ENCODE assay signal across 1 cellular context in the genomic region with DNA sequence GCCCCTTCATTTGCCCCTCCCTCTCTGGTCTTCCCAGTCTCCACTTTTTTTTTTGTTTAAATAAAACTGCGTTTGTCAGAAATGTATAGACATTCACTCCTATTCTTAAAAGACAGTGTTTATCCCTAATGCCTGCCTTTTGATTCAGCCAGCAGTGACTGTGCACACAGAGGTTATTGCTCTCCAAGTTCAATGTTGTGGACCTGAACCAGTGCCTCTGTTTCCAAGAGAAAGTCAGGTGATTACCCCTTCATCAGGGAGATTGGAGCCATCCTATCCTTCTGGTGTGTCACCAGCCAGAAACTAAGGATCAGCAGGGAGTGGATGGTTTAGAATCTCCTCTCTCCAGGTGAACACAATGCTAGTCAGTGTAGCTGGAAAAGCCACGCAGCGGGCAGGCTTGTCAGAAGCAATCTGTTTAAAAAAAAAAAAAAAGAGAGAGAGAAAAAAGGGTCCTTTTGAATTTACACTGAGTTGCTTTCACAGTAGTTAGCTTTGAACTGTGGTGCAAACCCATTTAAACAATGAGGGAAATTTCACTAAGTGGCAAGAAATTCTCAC.
TF ChIP-seq lines count a peak whose summit lies in the region.

No MANE protein-coding gene starts in this region.

TF ChIP-seq in HepG2, 621 proteins besides CTCF, POLR2A, EP300 and RAD21 (continued from another document and continues in another):
- TF ChIP-seq, protein P1, sequence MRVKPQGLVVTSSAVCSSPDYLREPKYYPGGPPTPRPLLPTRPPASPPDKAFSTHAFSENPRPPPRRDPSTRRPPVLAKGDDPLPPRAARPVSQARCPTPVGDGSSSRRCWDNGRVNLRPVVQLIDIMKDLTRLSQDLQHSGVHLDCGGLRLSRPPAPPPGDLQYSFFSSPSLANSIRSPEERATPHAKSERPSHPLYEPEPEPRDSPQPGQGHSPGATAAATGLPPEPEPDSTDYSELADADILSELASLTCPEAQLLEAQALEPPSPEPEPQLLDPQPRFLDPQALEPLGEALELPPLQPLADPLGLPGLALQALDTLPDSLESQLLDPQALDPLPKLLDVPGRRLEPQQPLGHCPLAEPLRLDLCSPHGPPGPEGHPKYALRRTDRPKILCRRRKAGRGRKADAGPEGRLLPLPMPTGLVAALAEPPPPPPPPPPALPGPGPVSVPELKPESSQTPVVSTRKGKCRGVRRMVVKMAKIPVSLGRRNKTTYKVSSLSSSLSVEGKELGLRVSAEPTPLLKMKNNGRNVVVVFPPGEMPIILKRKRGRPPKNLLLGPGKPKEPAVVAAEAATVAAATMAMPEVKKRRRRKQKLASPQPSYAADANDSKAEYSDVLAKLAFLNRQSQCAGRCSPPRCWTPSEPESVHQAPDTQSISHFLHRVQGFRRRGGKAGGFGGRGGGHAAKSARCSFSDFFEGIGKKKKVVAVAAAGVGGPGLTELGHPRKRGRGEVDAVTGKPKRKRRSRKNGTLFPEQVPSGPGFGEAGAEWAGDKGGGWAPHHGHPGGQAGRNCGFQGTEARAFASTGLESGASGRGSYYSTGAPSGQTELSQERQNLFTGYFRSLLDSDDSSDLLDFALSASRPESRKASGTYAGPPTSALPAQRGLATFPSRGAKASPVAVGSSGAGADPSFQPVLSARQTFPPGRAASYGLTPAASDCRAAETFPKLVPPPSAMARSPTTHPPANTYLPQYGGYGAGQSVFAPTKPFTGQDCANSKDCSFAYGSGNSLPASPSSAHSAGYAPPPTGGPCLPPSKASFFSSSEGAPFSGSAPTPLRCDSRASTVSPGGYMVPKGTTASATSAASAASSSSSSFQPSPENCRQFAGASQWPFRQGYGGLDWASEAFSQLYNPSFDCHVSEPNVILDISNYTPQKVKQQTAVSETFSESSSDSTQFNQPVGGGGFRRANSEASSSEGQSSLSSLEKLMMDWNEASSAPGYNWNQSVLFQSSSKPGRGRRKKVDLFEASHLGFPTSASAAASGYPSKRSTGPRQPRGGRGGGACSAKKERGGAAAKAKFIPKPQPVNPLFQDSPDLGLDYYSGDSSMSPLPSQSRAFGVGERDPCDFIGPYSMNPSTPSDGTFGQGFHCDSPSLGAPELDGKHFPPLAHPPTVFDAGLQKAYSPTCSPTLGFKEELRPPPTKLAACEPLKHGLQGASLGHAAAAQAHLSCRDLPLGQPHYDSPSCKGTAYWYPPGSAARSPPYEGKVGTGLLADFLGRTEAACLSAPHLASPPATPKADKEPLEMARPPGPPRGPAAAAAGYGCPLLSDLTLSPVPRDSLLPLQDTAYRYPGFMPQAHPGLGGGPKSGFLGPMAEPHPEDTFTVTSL (CRISPR knock-in tag; IDR thresholded peaks at IDR 0.05; ENCODE audit: borderline replicate concordance): peak; percentile 56; the same call in 1 of the 2 replicates
- TF ChIP-seq ATF7 (IDR thresholded peaks at IDR 0.05): no peak
- TF ChIP-seq ATF7 (CRISPR knock-in tag; IDR thresholded peaks at IDR 0.05): no peak
- TF ChIP-seq, protein P2, sequence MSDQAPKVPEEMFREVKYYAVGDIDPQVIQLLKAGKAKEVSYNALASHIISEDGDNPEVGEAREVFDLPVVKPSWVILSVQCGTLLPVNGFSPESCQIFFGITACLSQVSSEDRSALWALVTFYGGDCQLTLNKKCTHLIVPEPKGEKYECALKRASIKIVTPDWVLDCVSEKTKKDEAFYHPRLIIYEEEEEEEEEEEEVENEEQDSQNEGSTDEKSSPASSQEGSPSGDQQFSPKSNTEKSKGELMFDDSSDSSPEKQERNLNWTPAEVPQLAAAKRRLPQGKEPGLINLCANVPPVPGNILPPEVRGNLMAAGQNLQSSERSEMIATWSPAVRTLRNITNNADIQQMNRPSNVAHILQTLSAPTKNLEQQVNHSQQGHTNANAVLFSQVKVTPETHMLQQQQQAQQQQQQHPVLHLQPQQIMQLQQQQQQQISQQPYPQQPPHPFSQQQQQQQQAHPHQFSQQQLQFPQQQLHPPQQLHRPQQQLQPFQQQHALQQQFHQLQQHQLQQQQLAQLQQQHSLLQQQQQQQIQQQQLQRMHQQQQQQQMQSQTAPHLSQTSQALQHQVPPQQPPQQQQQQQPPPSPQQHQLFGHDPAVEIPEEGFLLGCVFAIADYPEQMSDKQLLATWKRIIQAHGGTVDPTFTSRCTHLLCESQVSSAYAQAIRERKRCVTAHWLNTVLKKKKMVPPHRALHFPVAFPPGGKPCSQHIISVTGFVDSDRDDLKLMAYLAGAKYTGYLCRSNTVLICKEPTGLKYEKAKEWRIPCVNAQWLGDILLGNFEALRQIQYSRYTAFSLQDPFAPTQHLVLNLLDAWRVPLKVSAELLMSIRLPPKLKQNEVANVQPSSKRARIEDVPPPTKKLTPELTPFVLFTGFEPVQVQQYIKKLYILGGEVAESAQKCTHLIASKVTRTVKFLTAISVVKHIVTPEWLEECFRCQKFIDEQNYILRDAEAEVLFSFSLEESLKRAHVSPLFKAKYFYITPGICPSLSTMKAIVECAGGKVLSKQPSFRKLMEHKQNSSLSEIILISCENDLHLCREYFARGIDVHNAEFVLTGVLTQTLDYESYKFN (CRISPR knock-in tag; conservative IDR thresholded peaks at IDR 0.05): peak; percentile 61
- TF ChIP-seq ZFP41 (CRISPR knock-in tag; IDR thresholded peaks at IDR 0.05; ENCODE audit: borderline replicate concordance): no peak
- no peak for TF ChIP-seq MXI1 (IDR thresholded peaks at IDR 0.05; ENCODE audit: borderline replicate concordance, low read depth, low read length)
- TF ChIP-seq ZNF567 (CRISPR knock-in tag; IDR thresholded peaks at IDR 0.05; ENCODE audit: borderline replicate concordance): 0 out of 2 replicates have a peak, but pooled peaks have one; percentile 27
- TF ChIP-seq, protein P3, sequence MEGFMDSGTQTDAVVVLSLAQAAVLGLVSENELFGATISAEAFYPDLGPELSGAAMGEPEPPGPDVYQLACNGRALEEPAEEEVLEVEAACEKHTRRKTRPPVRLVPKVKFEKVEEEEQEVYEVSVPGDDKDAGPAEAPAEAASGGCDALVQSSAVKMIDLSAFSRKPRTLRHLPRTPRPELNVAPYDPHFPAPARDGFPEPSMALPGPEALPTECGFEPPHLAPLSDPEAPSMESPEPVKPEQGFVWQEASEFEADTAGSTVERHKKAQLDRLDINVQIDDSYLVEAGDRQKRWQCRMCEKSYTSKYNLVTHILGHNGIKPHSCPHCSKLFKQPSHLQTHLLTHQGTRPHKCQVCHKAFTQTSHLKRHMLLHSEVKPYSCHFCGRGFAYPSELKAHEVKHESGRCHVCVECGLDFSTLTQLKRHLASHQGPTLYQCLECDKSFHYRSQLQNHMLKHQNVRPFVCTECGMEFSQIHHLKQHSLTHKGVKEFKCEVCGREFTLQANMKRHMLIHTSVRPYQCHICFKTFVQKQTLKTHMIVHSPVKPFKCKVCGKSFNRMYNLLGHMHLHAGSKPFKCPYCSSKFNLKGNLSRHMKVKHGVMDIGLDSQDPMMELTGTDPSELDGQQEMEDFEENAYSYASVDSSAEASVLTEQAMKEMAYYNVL (CRISPR knock-in tag; IDR thresholded peaks at IDR 0.05; ENCODE audit: borderline replicate concordance): peak; percentile 43; the same call in 1 of the 2 replicates
- TF ChIP-seq ZNF205 (CRISPR knock-in tag; IDR thresholded peaks at IDR 0.05): no peak
- TF ChIP-seq, protein P4, sequence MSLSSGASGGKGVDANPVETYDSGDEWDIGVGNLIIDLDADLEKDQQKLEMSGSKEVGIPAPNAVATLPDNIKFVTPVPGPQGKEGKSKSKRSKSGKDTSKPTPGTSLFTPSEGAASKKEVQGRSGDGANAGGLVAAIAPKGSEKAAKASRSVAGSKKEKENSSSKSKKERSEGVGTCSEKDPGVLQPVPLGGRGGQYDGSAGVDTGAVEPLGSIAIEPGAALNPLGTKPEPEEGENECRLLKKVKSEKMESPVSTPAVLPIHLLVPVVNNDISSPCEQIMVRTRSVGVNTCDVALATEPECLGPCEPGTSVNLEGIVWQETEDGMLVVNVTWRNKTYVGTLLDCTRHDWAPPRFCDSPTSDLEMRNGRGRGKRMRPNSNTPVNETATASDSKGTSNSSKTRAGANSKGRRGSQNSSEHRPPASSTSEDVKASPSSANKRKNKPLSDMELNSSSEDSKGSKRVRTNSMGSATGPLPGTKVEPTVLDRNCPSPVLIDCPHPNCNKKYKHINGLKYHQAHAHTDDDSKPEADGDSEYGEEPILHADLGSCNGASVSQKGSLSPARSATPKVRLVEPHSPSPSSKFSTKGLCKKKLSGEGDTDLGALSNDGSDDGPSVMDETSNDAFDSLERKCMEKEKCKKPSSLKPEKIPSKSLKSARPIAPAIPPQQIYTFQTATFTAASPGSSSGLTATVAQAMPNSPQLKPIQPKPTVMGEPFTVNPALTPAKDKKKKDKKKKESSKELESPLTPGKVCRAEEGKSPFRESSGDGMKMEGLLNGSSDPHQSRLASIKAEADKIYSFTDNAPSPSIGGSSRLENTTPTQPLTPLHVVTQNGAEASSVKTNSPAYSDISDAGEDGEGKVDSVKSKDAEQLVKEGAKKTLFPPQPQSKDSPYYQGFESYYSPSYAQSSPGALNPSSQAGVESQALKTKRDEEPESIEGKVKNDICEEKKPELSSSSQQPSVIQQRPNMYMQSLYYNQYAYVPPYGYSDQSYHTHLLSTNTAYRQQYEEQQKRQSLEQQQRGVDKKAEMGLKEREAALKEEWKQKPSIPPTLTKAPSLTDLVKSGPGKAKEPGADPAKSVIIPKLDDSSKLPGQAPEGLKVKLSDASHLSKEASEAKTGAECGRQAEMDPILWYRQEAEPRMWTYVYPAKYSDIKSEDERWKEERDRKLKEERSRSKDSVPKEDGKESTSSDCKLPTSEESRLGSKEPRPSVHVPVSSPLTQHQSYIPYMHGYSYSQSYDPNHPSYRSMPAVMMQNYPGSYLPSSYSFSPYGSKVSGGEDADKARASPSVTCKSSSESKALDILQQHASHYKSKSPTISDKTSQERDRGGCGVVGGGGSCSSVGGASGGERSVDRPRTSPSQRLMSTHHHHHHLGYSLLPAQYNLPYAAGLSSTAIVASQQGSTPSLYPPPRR (CRISPR knock-in tag; IDR thresholded peaks at IDR 0.05; ENCODE audit: borderline replicate concordance): peak; percentile 24; the same call in 1 of the 2 replicates
- peak; percentile 91 for TF ChIP-seq TCF7 (IDR thresholded peaks at IDR 0.05; ENCODE audit: low read depth)
- 0 out of 2 replicates have a peak, but pooled peaks have one; percentile 2 for TF ChIP-seq GATA4 (IDR thresholded peaks at IDR 0.05; ENCODE audit: borderline replicate concordance, low read depth)
- TF ChIP-seq HMG20B (CRISPR knock-in tag; conservative IDR thresholded peaks at IDR 0.05): peak; percentile 42; the same call in 1 of the 2 replicates
- TF ChIP-seq, protein P5, sequence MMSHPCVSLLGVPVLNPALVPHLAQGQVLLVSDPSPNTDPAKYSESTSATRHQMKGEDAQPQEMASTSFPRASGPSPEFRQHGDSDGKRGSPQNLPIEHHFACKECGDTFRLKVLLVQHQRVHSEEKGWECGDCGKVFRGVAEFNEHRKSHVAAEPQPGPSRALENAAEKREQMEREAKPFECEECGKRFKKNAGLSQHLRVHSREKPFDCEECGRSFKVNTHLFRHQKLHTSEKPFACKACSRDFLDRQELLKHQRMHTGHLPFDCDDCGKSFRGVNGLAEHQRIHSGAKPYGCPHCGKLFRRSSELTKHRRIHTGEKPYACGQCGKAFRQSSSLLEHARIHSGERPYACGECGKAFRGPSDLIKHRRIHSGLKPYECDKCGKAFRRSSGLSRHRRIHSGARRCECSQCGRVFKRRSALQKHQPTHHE (CRISPR knock-in tag; IDR thresholded peaks at IDR 0.05; ENCODE audit: borderline replicate concordance): no peak
- 0 out of 2 replicates have a peak, but pooled peaks have one; percentile 38 for TF ChIP-seq ZNF629 (CRISPR knock-in tag; conservative IDR thresholded peaks at IDR 0.05)
- TF ChIP-seq, protein P6, sequence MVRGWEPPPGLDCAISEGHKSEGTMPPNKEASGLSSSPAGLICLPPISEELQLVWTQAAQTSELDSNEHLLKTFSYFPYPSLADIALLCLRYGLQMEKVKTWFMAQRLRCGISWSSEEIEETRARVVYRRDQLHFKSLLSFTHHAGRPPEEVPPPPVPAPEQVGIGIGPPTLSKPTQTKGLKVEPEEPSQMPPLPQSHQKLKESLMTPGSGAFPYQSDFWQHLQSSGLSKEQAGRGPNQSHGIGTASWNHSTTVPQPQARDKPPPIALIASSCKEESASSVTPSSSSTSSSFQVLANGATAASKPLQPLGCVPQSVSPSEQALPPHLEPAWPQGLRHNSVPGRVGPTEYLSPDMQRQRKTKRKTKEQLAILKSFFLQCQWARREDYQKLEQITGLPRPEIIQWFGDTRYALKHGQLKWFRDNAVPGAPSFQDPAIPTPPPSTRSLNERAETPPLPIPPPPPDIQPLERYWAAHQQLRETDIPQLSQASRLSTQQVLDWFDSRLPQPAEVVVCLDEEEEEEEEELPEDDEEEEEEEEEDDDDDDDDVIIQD (CRISPR knock-in tag; IDR thresholded peaks at IDR 0.05; ENCODE audit: low read depth): peak; percentile 23; the same call in 1 of the 2 replicates
- TF ChIP-seq, protein P7, sequence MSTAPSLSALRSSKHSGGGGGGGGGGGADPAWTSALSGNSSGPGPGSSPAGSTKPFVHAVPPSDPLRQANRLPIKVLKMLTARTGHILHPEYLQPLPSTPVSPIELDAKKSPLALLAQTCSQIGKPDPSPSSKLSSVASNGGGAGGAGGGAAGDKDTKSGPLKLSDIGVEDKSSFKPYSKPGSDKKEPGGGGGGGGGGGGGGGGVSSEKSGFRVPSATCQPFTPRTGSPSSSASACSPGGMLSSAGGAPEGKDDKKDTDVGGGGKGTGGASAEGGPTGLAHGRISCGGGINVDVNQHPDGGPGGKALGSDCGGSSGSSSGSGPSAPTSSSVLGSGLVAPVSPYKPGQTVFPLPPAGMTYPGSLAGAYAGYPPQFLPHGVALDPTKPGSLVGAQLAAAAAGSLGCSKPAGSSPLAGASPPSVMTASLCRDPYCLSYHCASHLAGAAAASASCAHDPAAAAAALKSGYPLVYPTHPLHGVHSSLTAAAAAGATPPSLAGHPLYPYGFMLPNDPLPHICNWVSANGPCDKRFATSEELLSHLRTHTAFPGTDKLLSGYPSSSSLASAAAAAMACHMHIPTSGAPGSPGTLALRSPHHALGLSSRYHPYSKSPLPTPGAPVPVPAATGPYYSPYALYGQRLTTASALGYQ (CRISPR knock-in tag; IDR thresholded peaks at IDR 0.05): 0 out of 2 replicates have a peak, but pooled peaks have one; percentile 76
- peak; percentile 12; the same call in 1 of the 2 replicates for TF ChIP-seq HDAC2 (CRISPR knock-in tag; IDR thresholded peaks at IDR 0.05)
- TF ChIP-seq ZNF317 (CRISPR knock-in tag; IDR thresholded peaks at IDR 0.05): 0 out of 2 replicates have a peak, but pooled peaks have one; percentile 43
- peak; percentile 2; the same call in 1 of the 2 replicates for TF ChIP-seq STAG1 (CRISPR knock-in tag; IDR thresholded peaks at IDR 0.05)
- 0 out of 2 replicates have a peak, but pooled peaks have one; percentile 9 for TF ChIP-seq KDM5A (IDR thresholded peaks at IDR 0.05; ENCODE audit: borderline replicate concordance, low read length)
- 0 out of 2 replicates have a peak, but pooled peaks have one; percentile 14 for TF ChIP-seq ZNF878 (CRISPR knock-in tag; IDR thresholded peaks at IDR 0.05)
- TF ChIP-seq CENPX (CRISPR knock-in tag; IDR thresholded peaks at IDR 0.05): no peak
- TF ChIP-seq, protein P8, sequence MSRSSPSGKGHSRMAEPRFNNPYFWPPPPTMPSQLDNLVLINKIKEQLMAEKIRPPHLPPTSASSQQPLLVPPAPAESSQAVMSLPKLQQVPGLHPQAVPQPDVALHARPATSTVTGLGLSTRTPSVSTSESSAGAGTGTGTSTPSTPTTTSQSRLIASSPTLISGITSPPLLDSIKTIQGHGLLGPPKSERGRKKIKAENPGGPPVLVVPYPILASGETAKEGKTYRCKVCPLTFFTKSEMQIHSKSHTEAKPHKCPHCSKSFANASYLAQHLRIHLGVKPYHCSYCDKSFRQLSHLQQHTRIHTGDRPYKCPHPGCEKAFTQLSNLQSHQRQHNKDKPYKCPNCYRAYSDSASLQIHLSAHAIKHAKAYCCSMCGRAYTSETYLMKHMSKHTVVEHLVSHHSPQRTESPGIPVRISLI (CRISPR knock-in tag; IDR thresholded peaks at IDR 0.05; ENCODE audit: borderline replicate concordance): peak; percentile 92
- TF ChIP-seq RXRB (CRISPR knock-in tag; IDR thresholded peaks at IDR 0.05; ENCODE audit: borderline replicate concordance): peak; percentile 75
- TF ChIP-seq POGZ (CRISPR knock-in tag; IDR thresholded peaks at IDR 0.05): peak; percentile 46; the same call in 1 of the 2 replicates
- TF ChIP-seq HNRNPK (IDR thresholded peaks at IDR 0.05; ENCODE audit: low read depth, low read length, poor library complexity, severe bottlenecking): no peak
- 0 out of 2 replicates have a peak, but pooled peaks have one; percentile 12 for TF ChIP-seq PPARG (CRISPR knock-in tag; conservative IDR thresholded peaks at IDR 0.05)
- TF ChIP-seq KMT2A (CRISPR knock-in tag; IDR thresholded peaks at IDR 0.05): no peak
